17 cellular contexts compared by ENCODE assay signal in the genomic region with DNA sequence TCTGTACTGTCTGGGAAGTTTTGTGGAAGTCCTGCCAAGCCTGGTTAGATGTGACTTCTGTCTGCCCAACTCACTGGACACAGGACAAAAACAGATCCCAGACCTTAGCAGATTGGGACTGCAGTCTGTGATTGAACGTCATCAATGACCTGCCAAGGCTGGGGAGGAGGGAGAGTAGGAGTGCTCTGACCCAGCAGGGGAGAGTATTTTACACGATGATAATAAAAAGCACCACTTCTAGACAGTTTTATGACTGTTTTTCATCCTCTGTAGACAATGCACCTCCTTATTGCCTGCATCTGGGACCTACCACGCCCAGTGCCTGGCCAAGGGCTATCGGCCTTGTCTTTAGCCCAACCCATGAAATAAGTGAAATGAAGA.
A peak's percentile ranks its signal among the peaks of the same experiment; 100 is the strongest.
DNase-seq lines count a peak whose midpoint lies in the region; ATAC-seq and TF ChIP-seq lines count a peak whose summit lies in the region.
"Had no signal": no experiment of that assay in that cellular context is flagged by ENCODE, and none has a peak within 500 bp of the region (broad histone marks: within the 10 kb centered on the region; RNA-seq: fewer than 3 reads in every experiment).

No MANE protein-coding gene starts in this region.

- H3K36me3 Mint-ChIP-seq in activated CD8-positive, alpha-beta T cell treated with anti-CD3 and anti-CD28 coated beads, Interleukin-2, amount 10 ng/mL, durations not matched to agents 7 days and 5 days (ENCODE audit: low read depth), result no peaks in the 10 kb centered on the region
- H3K36me3 Mint-ChIP-seq: activated naive CD8-positive, alpha-beta T cell treated with anti-CD3 and anti-CD28 coated beads for 36 hours had no signal

- DNase-seq in SK-N-SH (no peak), Right ventricle myocardium superior (no peak), osteoblast (ENCODE audit: insufficient read length, low spot score, missing footprints) (peak; percentile 52), aorta (no peak), Karpas-422 (no peak), NCI-H2107 (lab: John Stamatoyannopoulos, UW) (no peak)
- no peak for DNase-seq in activated CD8-positive, alpha-beta T cell treated with anti-CD3 and anti-CD28 coated beads, Interleukin-2, amount 10 ng/mL, durations not matched to agents 7 days and 5 days
- DNase-seq: activated CD4-positive, alpha-beta T cell treated with anti-CD3 and anti-CD28 coated beads, Interleukin-2, amount 50 U/mL, for 1 hour; activated naive CD8-positive, alpha-beta T cell treated with anti-CD3 and anti-CD28 coated beads for 36 hours; activated T-cell treated with anti-CD3 and anti-CD28 coated beads, Interleukin-2, amount 50 U/mL, for 1 hour; DND-41; H7; mammary epithelial cell; NCI-H1092; right lobe of liver had no signal

- H3K9me2 ChIP-seq in SK-N-SH (no peaks in the 10 kb centered on the region), Karpas-422 (replicated peaks; ENCODE audit: insufficient read depth, low read length) (no peaks in the 10 kb centered on the region)

- H3K4me3 Mint-ChIP-seq in activated CD8-positive, alpha-beta T cell treated with anti-CD3 and anti-CD28 coated beads, Interleukin-2, amount 10 ng/mL, durations not matched to agents 7 days and 5 days, result no peak overlapping the region
- H3K4me3 Mint-ChIP-seq: activated naive CD8-positive, alpha-beta T cell treated with anti-CD3 and anti-CD28 coated beads for 36 hours had no signal

- H3F3A ChIP-seq in SK-N-SH (replicated peaks; ENCODE audit: insufficient read depth), result peaks cover 26% of the 10 kb centered on the region

- H3K4me2 ChIP-seq in SK-N-SH (peak overlapping the region; percentile 56), osteoblast (ENCODE audit: insufficient read depth, low read length) (peak overlapping the region; percentile 9), Karpas-422 (ENCODE audit: low read depth, low read length, poor library complexity, severe bottlenecking) (no peak overlapping the region)

- H3K9me3 Mint-ChIP-seq in activated CD8-positive, alpha-beta T cell treated with anti-CD3 and anti-CD28 coated beads, Interleukin-2, amount 10 ng/mL, durations not matched to agents 7 days and 5 days (ENCODE audit: insufficient read depth), result no peaks in the 10 kb centered on the region

- TF ChIP-seq RAD21 in SK-N-SH (IDR thresholded peaks at IDR 0.05; ENCODE audit: low read length), result no peak

- peaks cover 0 to 7% of the 10 kb centered on the region in 2 experiments for H3K36me3 ChIP-seq in SK-N-SH (replicated peaks in 1 of 2; ENCODE audit: control insufficient read depth in 1 of 2, insufficient read depth in 2 of 2, low read length in 1 of 2)
- no peaks in the 10 kb centered on the region for H3K36me3 ChIP-seq in osteoblast (ENCODE audit: insufficient read depth, low read length)
- no peaks in the 10 kb centered on the region for H3K36me3 ChIP-seq in aorta (ENCODE audit: control insufficient read depth in 1 of 2, insufficient read depth in 2 of 2, low read length in 1 of 2)
- no peaks in the 10 kb centered on the region for H3K36me3 ChIP-seq in Karpas-422 (ENCODE audit: insufficient read depth, low read length)
- H3K36me3 ChIP-seq: right lobe of liver had no signal

- CTCF ChIA-PET in SK-N-SH (lab: Yijun Ruan, JAX), result no interaction called here
- CTCF ChIA-PET in activated CD8-positive, alpha-beta T cell treated with anti-CD3 and anti-CD28 coated beads, Interleukin-2, amount 10 ng/mL, durations not matched to agents 7 days and 5 days (lab: Charles Lee), result no interaction called here

- H2AFZ ChIP-seq in SK-N-SH (ENCODE audit: low read depth) (no peak overlapping the region), osteoblast (ENCODE audit: low read length) (no peak overlapping the region), Karpas-422 (ENCODE audit: low read length) (no peak overlapping the region)

- WGBS in SK-N-SH (ENCODE audit: low lambda C conversion rate), result 41% methylated on average over 4 of the region's 4 CpGs
- WGBS in aorta, 2 donors, result 19 to 33% methylated on average over 4 of the region's 4 CpGs

- H3K4me1 ChIP-seq in SK-N-SH (ENCODE audit: control insufficient read depth in 1 of 2, insufficient read depth in 2 of 2, low read depth in 1 of 2, low read length in 1 of 2), result peaks cover 21 to 37% of the 10 kb centered on the region in 2 experiments
- H3K4me1 ChIP-seq in osteoblast (ENCODE audit: insufficient read depth, low read length), result peaks cover 20% of the 10 kb centered on the region
- peaks cover 3 to 5% of the 10 kb centered on the region in 2 donors for H3K4me1 ChIP-seq in aorta (ENCODE audit: control insufficient read depth in 1 of 2, insufficient read depth in 2 of 2, low read length in 2 of 2)
- H3K4me1 ChIP-seq in Karpas-422 (ENCODE audit: low read length), result no peaks in the 10 kb centered on the region

- TF ChIP-seq CTCF in SK-N-SH (IDR thresholded peaks at IDR 0.05) (no peak), osteoblast (IDR thresholded peaks at IDR 0.05; ENCODE audit: extremely low read depth, low read depth, low read length) (no peak)

- POLR2A ChIA-PET in SK-N-SH (lab: Yijun Ruan, JAX), result no interaction called here
- POLR2A ChIA-PET in activated CD8-positive, alpha-beta T cell treated with anti-CD3 and anti-CD28 coated beads, Interleukin-2, amount 10 ng/mL, durations not matched to agents 7 days and 5 days (lab: Charles Lee), result no interaction called here

- H3K4me3 ChIP-seq in SK-N-SH (ENCODE audit: low read depth in 2 of 2, low read length in 1 of 2) (no peak overlapping the region), osteoblast (ENCODE audit: insufficient read depth, low read length) (no peak overlapping the region), aorta (ENCODE audit: low read length in 2 of 2) (no peak overlapping the region), Karpas-422 (ENCODE audit: low read length) (no peak overlapping the region)
- H3K4me3 ChIP-seq: right lobe of liver had no signal

- no peaks in the 10 kb centered on the region for H3K27me3 ChIP-seq in SK-N-SH (ENCODE audit: insufficient read depth)
- peaks cover 6% of the 10 kb centered on the region for H3K27me3 ChIP-seq in osteoblast (ENCODE audit: insufficient read depth, low read length)
- no peaks in the 10 kb centered on the region for H3K27me3 ChIP-seq in aorta (ENCODE audit: control insufficient read depth in 1 of 2, insufficient read depth in 2 of 2, low read length in 1 of 2)
- H3K27me3 ChIP-seq in Karpas-422 (ENCODE audit: low read length), result no peaks in the 10 kb centered on the region
- H3K27me3 ChIP-seq: right lobe of liver had no signal

- peaks cover 2% of the 10 kb centered on the region for H3K4me1 Mint-ChIP-seq in activated CD8-positive, alpha-beta T cell treated with anti-CD3 and anti-CD28 coated beads, Interleukin-2, amount 10 ng/mL, durations not matched to agents 7 days and 5 days (ENCODE audit: low read depth)
- H3K4me1 Mint-ChIP-seq: activated naive CD8-positive, alpha-beta T cell treated with anti-CD3 and anti-CD28 coated beads for 36 hours had no signal

- no peaks in the 10 kb centered on the region for H3K9me3 ChIP-seq in SK-N-SH
- no peaks in the 10 kb centered on the region for H3K9me3 ChIP-seq in osteoblast (ENCODE audit: low read depth, low read length)
- H3K9me3 ChIP-seq in aorta (ENCODE audit: control insufficient read depth, low read length), result no peaks in the 10 kb centered on the region
- no peaks in the 10 kb centered on the region for H3K9me3 ChIP-seq in Karpas-422 (ENCODE audit: low read length)
- H3K9me3 ChIP-seq: right lobe of liver had no signal

- intact Hi-C loops in Right ventricle myocardium superior (cut with DNase I) (no loop called here), aorta (cut with DNase I) (loop anchor here in 1 of 2 donors (10.0 kb wide), 1 partner anchor 63 kb away; no protein-coding TSS in a partner anchor)

- peaks cover 11% of the 10 kb centered on the region for H3K27me3 Mint-ChIP-seq in activated CD8-positive, alpha-beta T cell treated with anti-CD3 and anti-CD28 coated beads, Interleukin-2, amount 10 ng/mL, durations not matched to agents 7 days and 5 days (ENCODE audit: low read depth)

- no peak for TF ChIP-seq EP300 in SK-N-SH (IDR thresholded peaks at IDR 0.05; ENCODE audit: borderline replicate concordance in 1 of 2, low read depth in 1 of 2, low read length in 1 of 2)

- ATAC-seq in Right ventricle myocardium superior (ENCODE audit: poor library complexity), result peak; percentile 64
- ATAC-seq in aorta (ENCODE audit: low FRiP score), result peak; percentile 65
- no peak for ATAC-seq in activated CD8-positive, alpha-beta T cell treated with anti-CD3 and anti-CD28 coated beads, Interleukin-2, amount 10 ng/mL, durations not matched to agents 7 days and 5 days

- H3K9ac ChIP-seq in SK-N-SH, result peak overlapping the region; percentile 38; the same call in 1 of the 2 replicates
- H3K9ac ChIP-seq in Karpas-422 (ENCODE audit: low read length), result no peak overlapping the region

- H3K79me2 ChIP-seq in SK-N-SH (ENCODE audit: insufficient read depth), result no peaks in the 10 kb centered on the region
- no peaks in the 10 kb centered on the region for H3K79me2 ChIP-seq in osteoblast (ENCODE audit: insufficient read depth, low read length)
- H3K79me2 ChIP-seq in Karpas-422 (ENCODE audit: low read length), result no peaks in the 10 kb centered on the region

- peak overlapping the region; percentile 89 to 95 for H3K27ac ChIP-seq in SK-N-SH (ENCODE audit: low read depth in 2 of 2, low read length in 1 of 2)
- no peak overlapping the region for H3K27ac ChIP-seq in osteoblast (ENCODE audit: low read depth, low read length)
- peak overlapping the region; percentile 18 to 26 for H3K27ac ChIP-seq in aorta (ENCODE audit: low read depth in 1 of 2, low read length in 2 of 2)
- no peak overlapping the region for H3K27ac ChIP-seq in Karpas-422 (ENCODE audit: low read length)
- H3K27ac ChIP-seq: C4-2B, epithelial cell of prostate, right lobe of liver had no signal

- H3K27ac Mint-ChIP-seq in activated CD8-positive, alpha-beta T cell treated with anti-CD3 and anti-CD28 coated beads, Interleukin-2, amount 10 ng/mL, durations not matched to agents 7 days and 5 days, result no peak overlapping the region
- H3K27ac Mint-ChIP-seq: activated naive CD8-positive, alpha-beta T cell treated with anti-CD3 and anti-CD28 coated beads for 36 hours had no signal

- H4K20me1 ChIP-seq in SK-N-SH (ENCODE audit: insufficient read depth) (no peaks in the 10 kb centered on the region), osteoblast (ENCODE audit: insufficient read depth, low read length) (no peaks in the 10 kb centered on the region), Karpas-422 (ENCODE audit: insufficient read depth, low read depth, low read length) (no peaks in the 10 kb centered on the region)

TF ChIP-seq in SK-N-SH, 30 proteins besides CTCF, POLR2A, EP300 and RAD21:
- TF ChIP-seq JUND (IDR thresholded peaks at IDR 0.05), result no peak

Comparison
In these comparisons a context has a peak if more than half of its experiments do, and no peak if none do; other contexts are left out.
1. H3K27ac ChIP-seq: peak in SK-N-SH (2 of 2) and aorta (2 of 2); none in osteoblast (single experiment) and Karpas-422 (single experiment).